13 cellular contexts compared by ENCODE assay signal in genomic region chr7:128003179-128003578, GRCh38. TPM values are rescaled to one million over a fixed set of nuclear protein-coding genes. Genes with fewer than 3 reads are reported as not detected.
A peak's percentile ranks its signal among the peaks of the same experiment; 100 is the strongest.
DNase-seq lines count a peak whose midpoint lies in the region; ATAC-seq, FAIRE-seq and TF ChIP-seq lines count a peak whose summit lies in the region.
"Had no signal": no experiment of that assay in that cellular context is flagged by ENCODE, and none has a peak within 500 bp of the region (broad histone marks: within the 10 kb centered on the region; RNA-seq: fewer than 3 reads in every experiment).

No MANE protein-coding gene starts in this region.

- no peaks in the 10 kb centered on the region for H3K79me2 ChIP-seq in GM12878 (ENCODE audit: control insufficient read depth, insufficient read depth, low read length)

- H3K36me3 ChIP-seq in GM12878 (ENCODE audit: control insufficient read depth in 2 of 2, insufficient read depth in 2 of 2, low read length in 1 of 2) (peaks cover 4 to 13% of the 10 kb centered on the region in 2 experiments; a peak in 3 of 4 replicates), vagina (no peaks in the 10 kb centered on the region)

- H3K4me2 ChIP-seq in GM12878 (ENCODE audit: control insufficient read depth, insufficient read depth): no peak overlapping the region

- intact Hi-C loops in GM12878 (cut with micrococcal nuclease; ENCODE audit: unreplicated experiment) (no loop called here), vagina (cut with DNase I) (no loop called here)

- WGBS in GM12878 (ENCODE audit: insufficient coverage, insufficient replicate concordance, low lambda C conversion rate, missing lambda C conversion rate): 2% methylated on average over 3 of the region's 3 CpGs

- no peak overlapping the region for H3K9ac ChIP-seq in GM12878 (ENCODE audit: control insufficient read depth, insufficient read depth, low read length)

- POLR2A ChIA-PET in GM12878 (lab: Charles Lee): interaction anchor here (0.8 kb wide), 1 partner anchor 39 kb away, joined by 3 read pairs; no protein-coding TSS in a partner anchor

- CTCF ChIA-PET in GM12878 (lab: Yijun Ruan, JAX): no interaction called here

- TF ChIP-seq RAD21 in GM12878 (IDR thresholded peaks at IDR 0.05; ENCODE audit: insufficient read depth, low read depth, low read length): no peak

- TF ChIP-seq POLR2A in GM12878 (IDR thresholded peaks at IDR 0.05; ENCODE audit: low read depth, low read length) (no peak), vagina (IDR thresholded peaks at IDR 0.05) (no peak)

- no peak for TF ChIP-seq EP300 in GM12878 (IDR thresholded peaks at IDR 0.05; ENCODE audit: borderline replicate concordance in 1 of 2, control insufficient read depth in 1 of 2, low read depth in 2 of 2, low read length in 2 of 2)

- FAIRE-seq in GM12878 (lab: Jason Lieb, UNC): no peak
- FAIRE-seq: kidney had no signal

- SMC1A ChIA-PET in GM12878 (lab: Charles Lee; ENCODE audit: uncharacterized antibody, unreplicated experiment): interaction anchor here (0.6 kb wide), 2 partner anchors 57 to 200 kb away, joined by 3 to 4 read pairs; no protein-coding TSS in a partner anchor

- H4K20me1 ChIP-seq in GM12878 (ENCODE audit: control insufficient read depth, insufficient read depth): peaks cover 4% of the 10 kb centered on the region; the same call in 1 of the 2 replicates

- H3K4me3 ChIP-seq in GM12878 (no peak overlapping the region), vagina (no peak overlapping the region)

- no peak overlapping the region for H2AFZ ChIP-seq in GM12878 (ENCODE audit: control insufficient read depth, low read depth, low read length)

- H3K9me3 ChIP-seq in GM12878 (replicated peaks; ENCODE audit: control insufficient read depth, insufficient read depth, low read length) (no peaks in the 10 kb centered on the region), vagina (no peaks in the 10 kb centered on the region)

- TF ChIP-seq CTCF in GM12878 (IDR thresholded peaks at IDR 0.05 in 2 of 3, conservative IDR thresholded peaks at IDR 0.05 in 1 of 3; ENCODE audit: control insufficient read depth in 2 of 3, extremely low read depth in 1 of 3, insufficient read depth in 1 of 3, low read depth in 3 of 3, low read length in 3 of 3): no peak
- TF ChIP-seq CTCF in vagina (IDR thresholded peaks at IDR 0.05): no peak

- BruUV-seq in GM12878 (replicated peaks; lab: Mats Ljungman, UMichigan): no TSS peak

- RAD21 ChIA-PET in GM12878 (lab: Charles Lee; ENCODE audit: unreplicated experiment): no interaction called here

- H3K27ac ChIP-seq in GM12878 (ENCODE audit: control insufficient read depth, insufficient read depth): no peak overlapping the region
- H3K27ac ChIP-seq in vagina: no peak overlapping the region

- peak; percentile 52 for ATAC-seq in GM18502 (IDR thresholded peaks at IDR 0.05; ENCODE audit: poor library complexity, unreplicated experiment)
- ATAC-seq in GM21515 (IDR thresholded peaks at IDR 0.05; ENCODE audit: unreplicated experiment): peak; percentile 63
- ATAC-seq in HG03103 (IDR thresholded peaks at IDR 0.05; ENCODE audit: low read depth, unreplicated experiment): peak; percentile 49
- peak; percentile 50 for ATAC-seq in GM12878
- ATAC-seq in HG03439 (IDR thresholded peaks at IDR 0.05; ENCODE audit: unreplicated experiment): no peak

- H3K27me3 ChIP-seq in GM12878 (replicated peaks in 1 of 2; ENCODE audit: control insufficient read depth in 2 of 2, insufficient read depth in 2 of 2, low read length in 1 of 2) (no peaks in the 10 kb centered on the region), vagina (no peaks in the 10 kb centered on the region)

- DNase-seq in GM12878 (ENCODE audit: low read depth, low spot score) (no peak), vagina (ENCODE audit: extremely low spot score in 2 of 2) (no peak), NCI-H2171 treated with DMSO at 0.1 percent for 48 hours (lab: John Stamatoyannopoulos, UW) (no peak)
- no peak for DNase-seq in stimulated activated CD4-positive, alpha-beta T cell treated with anti-CD3 and anti-CD28 coated beads, Interleukin-2, amount 100 ng/mL, for 48 hours
- DNase-seq: CD4-positive, alpha-beta T cell; kidney; NCI-H1048; stimulated activated CD4-positive, alpha-beta T cell treated with anti-CD3 and anti-CD28 coated beads, Interleukin-4, amount 100 ng/mL, for 24 hours had no signal

- in situ Hi-C loops in GM12878 (cut with MboI): no loop called here

- H3K4me1 ChIP-seq in GM12878 (ENCODE audit: control insufficient read depth, insufficient read depth, low read length) (peaks cover 47% of the 10 kb centered on the region), vagina (no peaks in the 10 kb centered on the region)

TF ChIP-seq in GM12878, 131 proteins besides CTCF, POLR2A, EP300 and RAD21 (continues in another document):
- TF ChIP-seq CEBPZ (IDR thresholded peaks at IDR 0.05; ENCODE audit: low read depth, low read length) (no peak), SPI1 (IDR thresholded peaks at IDR 0.05; ENCODE audit: borderline replicate concordance, insufficient read depth, low read depth, low read length) (peak; percentile 85), STAT3 (IDR thresholded peaks at IDR 0.05; ENCODE audit: low read depth, low read length) (no peak), POLR2AphosphoS5 (IDR thresholded peaks at IDR 0.05; ENCODE audit: low read length) (no peak), ETV6 (conservative IDR thresholded peaks at IDR 0.05 in 1 of 2, IDR thresholded peaks at IDR 0.05 in 1 of 2; ENCODE audit: borderline replicate concordance in 1 of 2, low read depth in 1 of 2) (peak in 1 of 2 experiments; percentile 39; a peak in 1 of 4 replicates), PBX3 (IDR thresholded peaks at IDR 0.05; ENCODE audit: insufficient replicate concordance, low read depth, low read length) (no peak)

RNA-seq across cellular contexts. Expression of gene LRRC4, which starts 28.1 kb away (rescaled TPM):
- total RNA-seq in GM12878 (2013; cell fraction: nucleolus; rRNA removed): not detected in 2 replicates
- total RNA-seq in GM12878 (2014; rRNA removed): 0.06 TPM in 1 of 2 replicates, not detected in the other
- total RNA-seq in GM12878 (2014; rRNA removed; fragmentation: Illumina TruSeq; extraction: Trizol): not detected in 2 replicates
- total RNA-seq in GM12878 (2021): 0.16 TPM in 1 of 2 replicates, not detected in the other
- polyA plus RNA-seq in GM12878 (2011; ENCODE audit: low read depth): 0.16 TPM
- not detected in 2 replicates for polyA plus RNA-seq in GM12878 (2011; rRNA removed)
- polyA plus RNA-seq in GM12878 (2011; cell fraction: cytosol; rRNA removed): not detected in 2 replicates
- not detected in 2 replicates for polyA plus RNA-seq in GM12878 (2011; cell fraction: nucleus; rRNA removed)
- polyA plus RNA-seq in GM12878 (2012): 0.14 and 0.49 TPM in 2 replicates
- 0.08 and 0.09 TPM in 2 replicates for polyA plus RNA-seq in GM12878 (2014; fragmentation: Illumina TruSeq; extraction: Trizol)
- under 1 TPM in 1 of 2 experiments, not detected in 1; 0.14 TPM for polyA plus RNA-seq in GM12878 (2014; fragmentation: Nextera tagmentation; extraction: Ambion mirVana)
- 0.85 TPM in 1 of 2 replicates, not detected in the other for polyA plus RNA-seq in GM12878 (2014; rRNA removed)
- polyA plus RNA-seq in GM12878 (2016; fragmentation: Nextera tagmentation; extraction: Ambion mirVana): under 1 TPM; 0.09 to 0.15 TPM
- not detected in 2 replicates for polyA minus RNA-seq in GM12878 (2011; rRNA and poly(A)+ RNA removed)
- not detected in 2 replicates for polyA minus RNA-seq in GM12878 (2011; cell fraction: cytosol; rRNA and poly(A)+ RNA removed)
- polyA minus RNA-seq in GM12878 (2011; cell fraction: nucleus; rRNA and poly(A)+ RNA removed): not detected in 2 replicates
- total RNA-seq in vagina: 6.1 TPM
- total RNA-seq: T-helper 2 cell treated with Interferon-gamma antibody and Interleukin-4, amounts not matched to agents 100 ng/mL and 5 ng/mL, for 36 hours had no signal
